In the genomic region with DNA sequence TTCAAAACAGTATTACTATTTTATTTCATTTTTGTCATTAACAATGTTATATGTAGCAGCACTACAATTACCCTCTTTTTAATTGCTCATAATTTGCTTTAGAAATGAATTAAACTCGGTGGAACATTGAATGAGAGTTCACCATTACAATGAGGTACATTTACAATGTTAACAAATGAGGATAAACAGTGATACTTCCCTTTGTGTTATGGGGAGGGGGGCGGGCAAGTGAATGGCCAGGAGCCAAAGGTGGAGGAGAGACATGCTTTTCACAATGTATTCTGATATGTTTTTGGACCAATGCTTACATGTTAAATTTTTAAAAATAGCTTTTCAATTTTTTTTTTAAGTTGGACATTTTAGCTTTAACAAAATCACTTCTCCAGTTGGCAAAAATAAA, we compare ENCODE assay signal across 1 cellular context.
TF ChIP-seq lines count a peak whose summit lies in the region.

No MANE protein-coding gene starts in this region.

TF ChIP-seq in WTC11, 78 proteins besides CTCF, POLR2A, EP300 and RAD21 (continued from another document):
- TF ChIP-seq HMGXB4 (CRISPR knock-in tag; IDR thresholded peaks at IDR 0.05): no peak
- TF ChIP-seq RORB (CRISPR knock-in tag; IDR thresholded peaks at IDR 0.05): no peak
- TF ChIP-seq ZSCAN18 (CRISPR knock-in tag; IDR thresholded peaks at IDR 0.05): no peak
- no peak for TF ChIP-seq KAT7 (CRISPR knock-in tag; IDR thresholded peaks at IDR 0.05; ENCODE audit: borderline replicate concordance)
- no peak for TF ChIP-seq GRHL2 (CRISPR knock-in tag; IDR thresholded peaks at IDR 0.05; ENCODE audit: insufficient replicate concordance, severe bottlenecking)
- TF ChIP-seq OVOL2 (CRISPR knock-in tag; IDR thresholded peaks at IDR 0.05; ENCODE audit: borderline replicate concordance): no peak
- TF ChIP-seq GTF2I (CRISPR knock-in tag; conservative IDR thresholded peaks at IDR 0.05): no peak
- TF ChIP-seq, protein P1, sequence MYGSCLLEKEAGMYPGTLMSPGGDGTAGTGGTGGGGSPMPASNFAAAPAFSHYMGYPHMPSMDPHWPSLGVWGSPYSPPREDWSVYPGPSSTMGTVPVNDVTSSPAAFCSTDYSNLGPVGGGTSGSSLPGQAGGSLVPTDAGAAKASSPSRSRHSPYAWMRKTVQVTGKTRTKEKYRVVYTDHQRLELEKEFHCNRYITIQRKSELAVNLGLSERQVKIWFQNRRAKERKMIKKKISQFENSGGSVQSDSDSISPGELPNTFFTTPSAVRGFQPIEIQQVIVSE (CRISPR knock-in tag; IDR thresholded peaks at IDR 0.05; ENCODE audit: borderline replicate concordance): no peak
